13 cellular contexts compared by ENCODE assay signal in genomic region chr9:99354104-99354503, GRCh38.
"Had no signal": no experiment of that assay in that cellular context is flagged by ENCODE, and none has a peak within 500 bp of the region (broad histone marks: within the 10 kb centered on the region; RNA-seq: fewer than 3 reads in every experiment).

No MANE protein-coding gene starts in this region.

- H3K4me3 ChIP-seq: neural progenitor cell, pancreas, smooth muscle cell had no signal

- H3K27me3 ChIP-seq: neural progenitor cell, pancreas had no signal

- H3K4me1 ChIP-seq: neural progenitor cell, pancreas had no signal

- H3K27ac ChIP-seq: brain microvascular endothelial cell, neural progenitor cell, pancreas had no signal

- H2AFZ ChIP-seq: neural progenitor cell had no signal

- DNase-seq: activated CD4-positive, alpha-beta memory T cell treated with anti-CD3 and anti-CD28 coated beads, Interleukin-2, amount 10 ng/mL, durations not matched to agents 7 days and 5 days; activated CD4-positive, alpha-beta T cell treated with anti-CD3 and anti-CD28 coated beads for 1 hour; activated gamma-delta T cell; activated T-cell treated with anti-CD3 and anti-CD28 coated beads, Interleukin-2, amount 50 U/mL, for 48 hours; dermis blood vessel endothelial cell; left ventricle myocardium superior; midbrain; pancreas; T-helper 9 cell had no signal

- ATAC-seq: left ventricle myocardium superior; stimulated activated effector memory CD8-positive, alpha-beta T cell treated with anti-CD3 and anti-CD28 coated beads, Interleukin-12 subunit alpha, Interleukin-12 subunit beta, amount 100 ng/mL, for 72 hours had no signal

- H3K4me2 ChIP-seq: neural progenitor cell, smooth muscle cell had no signal

- H3K9me3 ChIP-seq: pancreas had no signal

- H3K36me3 ChIP-seq: brain microvascular endothelial cell, neural progenitor cell, pancreas had no signal

- H3K9ac ChIP-seq: neural progenitor cell had no signal
